ENCODE assay signal across 8 cellular contexts in genomic region chr2:191245869-191246531, GRCh38. TPM values are rescaled to one million over a fixed set of nuclear protein-coding genes. Genes with fewer than 3 reads are reported as not detected.
DNase-seq lines count a peak whose midpoint lies in the region; ATAC-seq, FAIRE-seq and TF ChIP-seq lines count a peak whose summit lies in the region.

No MANE protein-coding gene starts in this region.

- H3K9me3 ChIP-seq in RWPE2 (ENCODE audit: severe bottlenecking) (no peaks in the 10 kb centered on the region), iPS-18c (ENCODE audit: control insufficient read depth, insufficient read depth, low read length) (peaks cover 4% of the 10 kb centered on the region), small intestine (ENCODE audit: control insufficient read depth, low read depth) (no peaks in the 10 kb centered on the region)

- DNase-seq in RWPE2 (ENCODE audit: low spot score), result peak; percentile 85
- DNase-seq in astrocyte of the spinal cord (ENCODE audit: low read depth, low spot score), result peak; percentile 77
- DNase-seq in small intestine, result peak; percentile 56

- peak overlapping the region; percentile 90 for H3K27ac ChIP-seq in RWPE2 (ENCODE audit: poor library complexity, severe bottlenecking)
- H3K27ac ChIP-seq in small intestine (ENCODE audit: low read depth in 1 of 2, low read length in 1 of 2), result peak overlapping the region in 1 of 2 donors; percentile 91

- ATAC-seq in HG03175 (IDR thresholded peaks at IDR 0.05; ENCODE audit: unreplicated experiment), result peak; percentile 9
- peak; percentile 52 for ATAC-seq in RWPE2 (ENCODE audit: low read depth)
- ATAC-seq in GM21619 (IDR thresholded peaks at IDR 0.05; ENCODE audit: unreplicated experiment), result no peak
- no peak for ATAC-seq in GM18858 (IDR thresholded peaks at IDR 0.05; ENCODE audit: unreplicated experiment)

- no peak for FAIRE-seq in small intestine (lab: Jason Lieb, UNC)

- H3K36me3 ChIP-seq in RWPE2 (ENCODE audit: low read depth) (peaks cover 36% of the 10 kb centered on the region), small intestine (ENCODE audit: control insufficient read depth in 2 of 2, insufficient read depth in 2 of 2, low read length in 2 of 2) (no peaks in the 10 kb centered on the region)

- H3K4me1 ChIP-seq in RWPE2 (ENCODE audit: insufficient read depth, poor library complexity, severe bottlenecking) (peaks cover 35% of the 10 kb centered on the region), small intestine (ENCODE audit: control insufficient read depth in 2 of 2, insufficient read depth in 1 of 2, low read depth in 1 of 2, low read length in 1 of 2) (peaks cover 5 to 10% of the 10 kb centered on the region in 2 donors)

- H3K27me3 ChIP-seq in RWPE2 (ENCODE audit: insufficient read depth, poor library complexity, severe bottlenecking) (no peaks in the 10 kb centered on the region), small intestine (ENCODE audit: control insufficient read depth in 2 of 2, insufficient read depth in 2 of 2, low read length in 2 of 2) (no peaks in the 10 kb centered on the region)

- in situ Hi-C loops in astrocyte of the spinal cord (cut with HindIII; ENCODE audit: low sequenced_read_pairs), result no loop called here

- TF ChIP-seq CTCF in RWPE2 (IDR thresholded peaks at IDR 0.05; ENCODE audit: poor library complexity, severe bottlenecking) (no peak), astrocyte of the spinal cord (IDR thresholded peaks at IDR 0.05; ENCODE audit: low read depth, low read length) (no peak)

- 2 to 4% (median 4%) methylated on average over 34 of the region's 34 CpGs for WGBS in small intestine, 3 donors

- peak overlapping the region; percentile 61; the same call in 1 of the 2 replicates for H3K4me3 ChIP-seq in GM08714 (ENCODE audit: low read length)
- H3K4me3 ChIP-seq in RWPE2 (ENCODE audit: severe bottlenecking), result peak overlapping the region; percentile 87
- peak overlapping the region; percentile 78 for H3K4me3 ChIP-seq in astrocyte of the spinal cord (ENCODE audit: low read depth, low read length)
- peak overlapping the region; percentile 83 for H3K4me3 ChIP-seq in iPS-18c (ENCODE audit: insufficient read depth, low read depth, low read length)
- peak overlapping the region; percentile 65 to 92 for H3K4me3 ChIP-seq in small intestine (ENCODE audit: low read depth in 1 of 2, low read length in 2 of 2)

RNA-seq across cellular contexts. Expression of gene MYO1B, which starts 0.8 kb away (rescaled TPM):
- polyA plus RNA-seq in small intestine, result 10 to 100 TPM in 1 of 3 donors, 1 to 10 TPM in 2; 8.1 to 17.1 (median 8.6) TPM

Comparison
In these comparisons a context has a peak if more than half of its experiments do, and no peak if none do; other contexts are left out.
1. ATAC-seq: peak in HG03175 (single experiment) and RWPE2 (single experiment); none in GM21619 (single experiment) and GM18858 (single experiment).
2. Peak in every context shown above with its lines, with median percentiles within 50 percentile points of each other: H3K4me3 ChIP-seq and DNase-seq.